In the genomic region with DNA sequence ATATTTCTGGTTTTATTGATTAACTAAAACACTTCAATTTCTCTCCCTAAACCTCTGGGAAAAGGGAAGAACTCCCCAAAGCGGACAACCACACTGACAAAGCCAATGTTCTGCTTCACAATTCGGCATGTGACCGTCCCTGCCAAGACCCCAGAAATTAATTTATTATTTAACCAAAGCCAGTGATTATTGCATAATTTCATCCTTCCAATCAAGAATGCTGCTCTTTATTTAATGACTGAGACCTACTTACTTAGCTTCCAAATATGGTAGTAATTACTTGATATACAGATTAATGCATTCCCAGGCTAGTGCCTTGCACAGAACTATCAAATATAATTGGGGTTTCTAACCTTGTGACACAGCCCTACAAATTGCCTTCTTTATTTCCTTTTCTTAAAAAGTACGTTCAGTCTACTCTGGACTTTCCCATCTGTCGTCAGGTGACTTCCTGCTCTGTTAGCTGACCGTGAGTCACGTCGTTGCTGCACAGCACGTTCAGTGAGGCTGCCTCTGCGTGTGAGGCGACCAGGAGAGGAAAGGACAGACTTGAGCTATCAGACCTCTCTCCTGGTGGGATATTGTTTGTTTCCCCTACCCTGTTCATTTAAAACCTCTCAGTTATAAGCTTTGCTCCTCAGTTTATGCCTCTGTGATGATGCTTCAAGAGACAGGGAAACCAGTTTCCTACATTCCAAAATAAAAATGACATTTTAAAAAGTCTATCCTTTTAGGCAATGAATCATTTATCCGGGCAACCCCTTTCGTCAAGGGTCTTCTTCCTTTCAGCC, we compare ENCODE assay signal across 8 cellular contexts. TPM values are rescaled to one million over a fixed set of nuclear protein-coding genes. Genes with fewer than 3 reads are reported as not detected.
DNase-seq lines count a peak whose midpoint lies in the region; ATAC-seq and TF ChIP-seq lines count a peak whose summit lies in the region.

No MANE protein-coding gene starts in this region.

- H3K4me1 Mint-ChIP-seq in HFFc6 (ENCODE audit: low read depth) (peaks cover 23% of the 10 kb centered on the region), naive B cell (peaks cover 26 to 32% (median 29%) of the 10 kb centered on the region in 3 donors)

- H3K4me3 Mint-ChIP-seq in HFFc6 (peak overlapping the region; percentile 13; the same call in 1 of the 2 replicates), naive B cell (peak overlapping the region; percentile 16 to 89 (median 80))

- DNase-seq in HFFc6 = peak; percentile 81
- DNase-seq in NB4 (ENCODE audit: low read depth) = peak; percentile 94
- DNase-seq in activated CD4-positive, alpha-beta T cell treated with anti-CD3 and anti-CD28 coated beads, Interleukin-2, amount 50 U/mL, for 48 hours = peak; percentile 77 to 83
- DNase-seq in effector memory CD4-positive, alpha-beta T cell = peak; percentile 74 to 81 (median 80)
- peak; percentile 74 for DNase-seq in naive B cell
- peak; percentile 81 for DNase-seq in stimulated activated naive CD8-positive, alpha-beta T cell treated with anti-CD3 and anti-CD28 coated beads, Interleukin-15, Interleukin-2, amounts not matched to agents 100 U/mL and 50 U/mL, for 24 hours
- DNase-seq in NCI-H187 (lab: John Stamatoyannopoulos, UW) = no peak

- H3K27ac ChIP-seq in effector memory CD4-positive, alpha-beta T cell (ENCODE audit: insufficient read depth, low read length, poor library complexity, severe bottlenecking) = peak overlapping the region; percentile 68

- no peaks in the 10 kb centered on the region for H3K27me3 ChIP-seq in effector memory CD4-positive, alpha-beta T cell (replicated peaks; ENCODE audit: control insufficient read depth, insufficient read depth, low read length, poor library complexity, severe bottlenecking)

- peaks cover 19% of the 10 kb centered on the region for H3K4me1 ChIP-seq in effector memory CD4-positive, alpha-beta T cell (ENCODE audit: control insufficient read depth, insufficient read depth, low read length, poor library complexity, severe bottlenecking)

- H3K9me3 Mint-ChIP-seq in HFFc6 (no peaks in the 10 kb centered on the region), naive B cell (peaks cover 0 to 3% (median 0%) of the 10 kb centered on the region in 7 donors)

- H3K4me3 ChIP-seq in NB4 (ENCODE audit: low read depth, low read length) = peak overlapping the region; percentile 58
- H3K4me3 ChIP-seq in effector memory CD4-positive, alpha-beta T cell (ENCODE audit: insufficient read depth, low read depth, low read length, poor library complexity, severe bottlenecking) = no peak overlapping the region

- ATAC-seq in GM18499 (IDR thresholded peaks at IDR 0.05; ENCODE audit: insufficient read depth, unreplicated experiment) (peak; percentile 91), naive B cell (ENCODE audit: low read depth in 2 of 2) (peak; percentile 97 to 98)
- ATAC-seq in stimulated activated naive CD8-positive, alpha-beta T cell treated with anti-CD3 and anti-CD28 coated beads, Interleukin-15, Interleukin-2, amounts not matched to agents 100 U/mL and 50 U/mL, for 24 hours = peak; percentile 92

- TF ChIP-seq CTCF in HFFc6 (IDR thresholded peaks at IDR 0.05) (no peak), NB4 (IDR thresholded peaks at IDR 0.05; ENCODE audit: low read depth, low read length) (no peak)

- TF ChIP-seq POLR2A in NB4 (IDR thresholded peaks at IDR 0.05; ENCODE audit: extremely low read depth, insufficient read length) = peak; percentile 52

- H3K27ac Mint-ChIP-seq in HFFc6 (peak overlapping the region; percentile 20; the same call in 1 of the 2 replicates), naive B cell (peak overlapping the region; percentile 94 to 99 (median 98))

- H3K9me3 ChIP-seq in effector memory CD4-positive, alpha-beta T cell (ENCODE audit: control insufficient read depth, low read length) = no peaks in the 10 kb centered on the region

- H3K36me3 Mint-ChIP-seq in HFFc6 (ENCODE audit: low read depth) (no peaks in the 10 kb centered on the region), naive B cell (no peaks in the 10 kb centered on the region)

- H3K27me3 Mint-ChIP-seq in HFFc6 (ENCODE audit: insufficient read depth) (no peaks in the 10 kb centered on the region; the same call in 1 of the 2 replicates), naive B cell (no peaks in the 10 kb centered on the region)

- no peaks in the 10 kb centered on the region for H3K36me3 ChIP-seq in effector memory CD4-positive, alpha-beta T cell (ENCODE audit: control insufficient read depth, insufficient read depth, low read length)

RNA-seq across cellular contexts. Expression of a gene that starts 55.7 kb away (rescaled TPM):
- total RNA-seq in HFFc6 (2021; fragmentation: NEBNext Ultra II Directional; extraction: Animal tissue kit (Norgen Biotek cat#: 25700)) = 10 to 100 TPM in 1 of 6 experiments, 1 to 10 TPM in 5; 4.5 to 17.2 (median 7.8) TPM
- polyA plus RNA-seq in naive B cell (ENCODE audit: low read depth in 6 of 6) = 10 to 100 TPM in 5 of 6 donors, 1 to 10 TPM in 1; 4.0 to 48.4 (median 33.8) TPM

Comparison
In these comparisons a context has a peak if more than half of its experiments do, and no peak if none do; other contexts are left out.
1. DNase-seq: peak in HFFc6 (single experiment), NB4 (single experiment), activated CD4-positive, alpha-beta T cell treated with anti-CD3 and anti-CD28 coated beads, Interleukin-2, amount 50 U/mL, for 48 hours (2 of 2), effector memory CD4-positive, alpha-beta T cell (3 of 3), naive B cell (single experiment) and stimulated activated naive CD8-positive, alpha-beta T cell treated with anti-CD3 and anti-CD28 coated beads, Interleukin-15, Interleukin-2, amounts not matched to agents 100 U/mL and 50 U/mL, for 24 hours (single experiment); none in NCI-H187 (0 of 2).
2. Peak in every context shown above with its lines, with median percentiles within 50 percentile points of each other: ATAC-seq.